ENCODE assay signal across 1 cellular context in genomic region chr20:31949877-31950646, GRCh38.
TF ChIP-seq lines count a peak whose summit lies in the region.

No MANE protein-coding gene starts in this region.

TF ChIP-seq in K562, 482 proteins besides CTCF, POLR2A, EP300 and RAD21 (continued from another document and continues in another):
- TF ChIP-seq MEIS2 (IDR thresholded peaks at IDR 0.05; ENCODE audit: partially characterized antibody) = peak; percentile 95
- TF ChIP-seq ZNF354B (CRISPR knock-in tag; IDR thresholded peaks at IDR 0.05) = no peak
- TF ChIP-seq MLLT1 (IDR thresholded peaks at IDR 0.05) = peak in 1 of 2 experiments; percentile 62; a peak in 1 of 4 replicates
- TF ChIP-seq ZBTB11 (CRISPR knock-in tag; IDR thresholded peaks at IDR 0.05) = 0 out of 6 replicates have a peak, but pooled peaks of 1 of the 3 experiments have one; percentile 47
- no peak for TF ChIP-seq NCOA1 (IDR thresholded peaks at IDR 0.05; ENCODE audit: low read depth)
- no peak for TF ChIP-seq FOS (IDR thresholded peaks at IDR 0.05; ENCODE audit: extremely low read depth, insufficient read length)
- TF ChIP-seq SIN3A (IDR thresholded peaks at IDR 0.05; ENCODE audit: borderline replicate concordance in 2 of 2, control insufficient read depth in 1 of 2, low read depth in 2 of 2, low read length in 2 of 2) = no peak
- TF ChIP-seq NFYB (IDR thresholded peaks at IDR 0.05; ENCODE audit: extremely low read depth, insufficient read length) = no peak
- TF ChIP-seq ZNF77 (CRISPR knock-in tag; IDR thresholded peaks at IDR 0.05) = no peak
- TF ChIP-seq ZNF717 (CRISPR knock-in tag; IDR thresholded peaks at IDR 0.05) = no peak
- TF ChIP-seq ZBTB26 (CRISPR knock-in tag; IDR thresholded peaks at IDR 0.05) = no peak
- TF ChIP-seq ZFP1 (CRISPR knock-in tag; IDR thresholded peaks at IDR 0.05) = no peak
- no peak for TF ChIP-seq MITF (IDR thresholded peaks at IDR 0.05)
- TF ChIP-seq SAFB2 (IDR thresholded peaks at IDR 0.05; ENCODE audit: borderline replicate concordance, low read depth, low read length, severe bottlenecking) = no peak
- TF ChIP-seq ZBTB8A (IDR thresholded peaks at IDR 0.05; ENCODE audit: partially characterized antibody) = no peak
- no peak for TF ChIP-seq GTF2B (IDR thresholded peaks at IDR 0.05; ENCODE audit: extremely low read depth, insufficient read length)
- TF ChIP-seq CREB1 (IDR thresholded peaks at IDR 0.05) = no peak
- no peak for TF ChIP-seq CREB1 (CRISPR knock-in tag; IDR thresholded peaks at IDR 0.05)
- no peak for TF ChIP-seq RERE (CRISPR knock-in tag; IDR thresholded peaks at IDR 0.05; ENCODE audit: borderline replicate concordance)
- no peak for TF ChIP-seq PATZ1 (CRISPR knock-in tag; IDR thresholded peaks at IDR 0.05; ENCODE audit: borderline replicate concordance)
- TF ChIP-seq DIDO1 (tag; IDR thresholded peaks at IDR 0.05; ENCODE audit: low read depth) = no peak
- TF ChIP-seq ZNF639 (CRISPR knock-in tag; conservative IDR thresholded peaks at IDR 0.05 in 1 of 2, IDR thresholded peaks at IDR 0.05 in 1 of 2) = no peak
- TF ChIP-seq ZNF507 (tag; conservative IDR thresholded peaks at IDR 0.05) = no peak
- TF ChIP-seq TOE1 (IDR thresholded peaks at IDR 0.05; ENCODE audit: borderline replicate concordance) = no peak
- TF ChIP-seq TOE1 (CRISPR knock-in tag; IDR thresholded peaks at IDR 0.05; ENCODE audit: borderline replicate concordance, low read depth) = no peak
- no peak for TF ChIP-seq RBM34 (IDR thresholded peaks at IDR 0.05; ENCODE audit: borderline replicate concordance, insufficient read depth, low read length)
- TF ChIP-seq HNRNPUL1 (IDR thresholded peaks at IDR 0.05; ENCODE audit: low read length) = no peak
- TF ChIP-seq ZNF584 (CRISPR knock-in tag; IDR thresholded peaks at IDR 0.05; ENCODE audit: low read depth) = no peak
- no peak for TF ChIP-seq PCBP1 (IDR thresholded peaks at IDR 0.05; ENCODE audit: low read depth, low read length, poor library complexity, severe bottlenecking)
- TF ChIP-seq SMARCE1 (IDR thresholded peaks at IDR 0.05) = no peak
- no peak for TF ChIP-seq ASH1L (IDR thresholded peaks at IDR 0.05; ENCODE audit: borderline replicate concordance, low read depth, partially characterized antibody)
- no peak for TF ChIP-seq ZFPM2 (CRISPR knock-in tag; IDR thresholded peaks at IDR 0.05)
- TF ChIP-seq THAP7 (CRISPR knock-in tag; IDR thresholded peaks at IDR 0.05) = no peak
- no peak for TF ChIP-seq NR0B1 (IDR thresholded peaks at IDR 0.05; ENCODE audit: partially characterized antibody)
- TF ChIP-seq TCFL5 (CRISPR knock-in tag; conservative IDR thresholded peaks at IDR 0.05) = no peak
- no peak for TF ChIP-seq ZNF785 (CRISPR knock-in tag; IDR thresholded peaks at IDR 0.05)
- TF ChIP-seq HMGN3 (IDR thresholded peaks at IDR 0.05; ENCODE audit: borderline replicate concordance, extremely low read depth, insufficient read length, low read depth, low read length) = no peak
- TF ChIP-seq DMBX1 (CRISPR knock-in tag; IDR thresholded peaks at IDR 0.05; ENCODE audit: borderline replicate concordance) = peak; percentile 67; the same call in 1 of the 2 replicates
- no peak for TF ChIP-seq HSF4 (CRISPR knock-in tag; IDR thresholded peaks at IDR 0.05; ENCODE audit: borderline replicate concordance)
- no peak for TF ChIP-seq GTF2A2 (tag; IDR thresholded peaks at IDR 0.05)
